ENCODE assay signal across 11 cellular contexts in the genomic region with DNA sequence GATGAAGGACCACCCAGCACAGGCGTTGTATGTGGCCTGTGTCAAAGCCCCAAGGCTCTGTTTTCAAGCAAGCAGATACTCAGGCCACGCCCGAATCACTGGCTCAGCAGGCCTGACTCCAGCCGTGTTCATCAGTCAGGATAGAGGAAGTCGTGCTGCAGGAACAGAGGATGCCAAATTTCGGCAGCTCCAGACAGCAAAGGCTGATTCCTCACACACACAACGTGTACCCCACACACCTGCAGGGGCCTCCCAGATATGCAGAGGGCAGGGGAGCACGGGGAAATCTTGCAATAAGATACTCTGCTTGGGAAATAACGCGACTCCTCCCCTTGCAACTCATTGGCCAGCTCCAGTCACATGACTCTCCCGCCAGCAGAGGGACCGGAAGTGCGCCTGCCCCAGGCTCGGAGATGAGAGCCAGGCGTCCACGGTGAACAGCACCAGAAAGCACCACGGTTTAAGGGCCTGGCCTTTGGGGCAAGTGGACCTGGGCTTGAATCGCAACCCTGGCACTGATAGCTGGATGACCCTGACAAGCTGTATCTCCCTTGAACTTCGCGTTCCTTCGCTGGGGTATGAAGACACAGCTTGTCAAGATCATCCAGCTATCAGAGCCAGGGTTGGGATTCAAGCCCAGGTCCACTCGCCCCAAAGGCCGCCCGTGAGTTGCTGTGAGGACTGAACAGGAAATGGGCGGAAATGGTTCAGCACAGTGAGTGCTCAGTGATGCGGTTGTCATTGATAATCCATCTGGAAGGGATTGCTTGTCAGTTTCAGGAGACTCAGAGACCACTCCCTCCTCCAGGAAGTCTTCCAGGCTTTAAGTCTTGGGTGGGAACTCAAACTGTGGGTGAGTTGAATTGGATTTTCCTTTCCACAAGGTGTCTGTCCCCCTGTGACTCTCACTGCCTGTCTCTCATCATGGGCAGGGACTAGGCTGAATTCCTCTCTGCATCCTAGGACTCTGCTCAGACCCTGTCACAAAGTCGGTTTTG.
A peak's percentile ranks its signal among the peaks of the same experiment; 100 is the strongest.
DNase-seq lines count a peak whose midpoint lies in the region; ATAC-seq, FAIRE-seq and TF ChIP-seq lines count a peak whose summit lies in the region.
"Had no signal": no experiment of that assay in that cellular context is flagged by ENCODE, and none has a peak within 500 bp of the region (broad histone marks: within the 10 kb centered on the region; RNA-seq: fewer than 3 reads in every experiment).

No MANE protein-coding gene starts in this region.

- DNase-seq in GM12892 (ENCODE audit: insufficient read length): peak; percentile 41
- peak; percentile 55 for DNase-seq in NOMO-1 treated with dmso at 0.1 percent for 144 hours (lab: John Stamatoyannopoulos, UW; ENCODE audit: unreplicated experiment)
- DNase-seq in H1 (ENCODE audit: low read depth in 1 of 2, low spot score in 2 of 2): peak in 1 of 2 experiments; percentile 63
- peak; percentile 88 for DNase-seq in mesenteric fat pad (ENCODE audit: low spot score)
- no peak for DNase-seq in uterus
- DNase-seq in NCI-H128 (lab: John Stamatoyannopoulos, UW; ENCODE audit: unreplicated experiment): no peak
- DNase-seq: retina had no signal

- peak overlapping the region; percentile 72; the same call in 1 of the 2 replicates for H2BK15ac ChIP-seq in H1 (ENCODE audit: low read length)

- no peaks in the 10 kb centered on the region for H3K79me1 ChIP-seq in H1 (ENCODE audit: low read depth, low read length)

- H3K27me3 ChIP-seq in H1 (replicated peaks in 1 of 4; ENCODE audit: control insufficient read depth in 3 of 4, extremely low read depth in 1 of 4, insufficient read depth in 3 of 4, low read length in 3 of 4) (no peaks in the 10 kb centered on the region), uterus (no peaks in the 10 kb centered on the region)

- H3K18ac ChIP-seq in H1 (ENCODE audit: extremely low read depth, low read length): no peak overlapping the region; the same call in 1 of the 2 replicates

- H3K4me3 ChIP-seq in H1 (ENCODE audit: extremely low read depth in 1 of 4, insufficient read depth in 2 of 4, low read depth in 3 of 4, low read length in 4 of 4): no peak overlapping the region
- no peak overlapping the region for H3K4me3 ChIP-seq in uterus

- no peak overlapping the region for H3K4ac ChIP-seq in H1 (replicated peaks; ENCODE audit: insufficient read length, low read depth, low read length)

- H3K36me3 ChIP-seq in H1 (ENCODE audit: control insufficient read depth in 2 of 4, insufficient read depth in 4 of 4, low read length in 3 of 4) (no peaks in the 10 kb centered on the region), uterus (no peaks in the 10 kb centered on the region)

- H2AFZ ChIP-seq in H1 (ENCODE audit: low read length): no peak overlapping the region

- no peak overlapping the region for H2BK120ac ChIP-seq in H1 (replicated peaks; ENCODE audit: low read depth, low read length)

- peaks cover 0 to 3% of the 10 kb centered on the region in 2 experiments; a peak in 1 of 4 replicates for H3K9me3 ChIP-seq in H1 (ENCODE audit: insufficient read depth in 2 of 2, low read depth in 1 of 2, low read length in 1 of 2)
- H3K9me3 ChIP-seq in uterus: no peaks in the 10 kb centered on the region

- no peak overlapping the region for H4K5ac ChIP-seq in H1 (ENCODE audit: insufficient read length, low read depth, low read length)

- POLR2A ChIA-PET in H1 (lab: Charles Lee; ENCODE audit: partially characterized antibody): interaction anchor here (1.3 to 1.5 kb wide), 3 partner anchors 9 to 256 kb away, joined by 3 to 4 read pairs (median 4); no protein-coding TSS in a partner anchor

- 85% methylated on average over 27 of the region's 27 CpGs; no CpG with 5 or more reads in 1 of the 2 experiments for WGBS in H1 (ENCODE audit: extremely low coverage in 1 of 2, insufficient coverage in 1 of 2, insufficient read length in 1 of 2, insufficient replicate concordance in 2 of 2, low coverage in 1 of 2, low lambda C conversion rate in 2 of 2, missing lambda C conversion rate in 1 of 2), 2 experiments

- TF ChIP-seq POLR2A in GM12892 (IDR thresholded peaks at IDR 0.05; ENCODE audit: low read depth, low read length) (peak; percentile 69; the same call in 1 of the 2 replicates), H1 (IDR thresholded peaks at IDR 0.05; ENCODE audit: control extremely low read depth in 1 of 2, low read depth in 2 of 2, low read length in 2 of 2) (no peak), uterus (IDR thresholded peaks at IDR 0.05) (no peak)

- CTCF ChIA-PET in H1 (lab: Charles Lee; ENCODE audit: partially characterized antibody): interaction anchor here (0.9 to 3.1 kb wide), 4 partner anchors 15 to 90 kb away, joined by 3 to 13 read pairs (median 3); no protein-coding TSS in a partner anchor

- TF ChIP-seq CTCF in H1 (IDR thresholded peaks at IDR 0.05; ENCODE audit: control extremely low read depth in 1 of 3, insufficient read depth in 1 of 3, low read depth in 1 of 3, low read length in 3 of 3): no peak
- TF ChIP-seq CTCF in uterus (IDR thresholded peaks at IDR 0.05): no peak

- no peaks in the 10 kb centered on the region for H3K23me2 ChIP-seq in H1 (ENCODE audit: low read depth, low read length)

- H3K79me2 ChIP-seq in H1 (ENCODE audit: control insufficient read depth in 1 of 2, insufficient read depth in 2 of 2, low read length in 2 of 2): no peaks in the 10 kb centered on the region

- intact Hi-C loops in uterus (cut with DNase I; ENCODE audit: low total_unique reads): no loop called here

- no peak overlapping the region for H2AK5ac ChIP-seq in H1 (ENCODE audit: low read depth, low read length)

- no peak overlapping the region for H3K23ac ChIP-seq in H1 (ENCODE audit: insufficient read length)

- TF ChIP-seq EP300 in H1 (IDR thresholded peaks at IDR 0.05; ENCODE audit: borderline replicate concordance in 1 of 2, low read depth in 2 of 2, low read length in 2 of 2): no peak

- no peak overlapping the region for H3K9ac ChIP-seq in H1 (replicated peaks in 1 of 4; ENCODE audit: extremely low read depth in 1 of 4, low read depth in 3 of 4, low read length in 3 of 4)

- ATAC-seq in HG02973 (IDR thresholded peaks at IDR 0.05; ENCODE audit: unreplicated experiment) (no peak), HG02623 (IDR thresholded peaks at IDR 0.05; ENCODE audit: unreplicated experiment) (no peak)

- FAIRE-seq in GM12892 (lab: Jason Lieb, UNC) (peak; percentile 82), H1 (lab: Jason Lieb, UNC) (no peak)
- FAIRE-seq: urothelium cell line had no signal

- H3K4me1 ChIP-seq in H1 (replicated peaks in 1 of 4; ENCODE audit: control insufficient read depth in 3 of 4, insufficient read depth in 4 of 4, low read length in 3 of 4) (peaks cover 0 to 7% (median 0%) of the 10 kb centered on the region in 4 experiments; a peak in 2 of 7 replicates), uterus (no peaks in the 10 kb centered on the region)

- no peak overlapping the region; the same call in 1 of the 2 replicates for H2BK5ac ChIP-seq in H1 (ENCODE audit: low read depth, low read length)

- peak overlapping the region; percentile 56 for H4K91ac ChIP-seq in H1 (replicated peaks; ENCODE audit: insufficient read length, low read length)

- no peak overlapping the region for H3K56ac ChIP-seq in H1 (replicated peaks; ENCODE audit: insufficient read length, low read depth, low read length)

- no peak overlapping the region; the same call in 1 of the 2 replicates for H4K8ac ChIP-seq in H1 (ENCODE audit: extremely low read depth, insufficient read depth, low read length)

- H3K27ac ChIP-seq in H1 (ENCODE audit: low read depth, low read length) (no peak overlapping the region), uterus (no peak overlapping the region)
- H3K27ac ChIP-seq: epithelial cell of prostate had no signal

- no peak overlapping the region; a peak in 1 of 4 replicates for H3K4me2 ChIP-seq in H1 (ENCODE audit: insufficient read depth in 1 of 2, low read depth in 2 of 2, low read length in 2 of 2)

- H2BK20ac ChIP-seq in H1 (ENCODE audit: low read length): peak overlapping the region; percentile 34; the same call in 1 of the 2 replicates

- H2BK12ac ChIP-seq in H1 (ENCODE audit: low read depth, low read length): no peak overlapping the region; the same call in 1 of the 2 replicates

- H4K20me1 ChIP-seq in H1 (replicated peaks in 1 of 2; ENCODE audit: control insufficient read depth in 1 of 2, insufficient read depth in 2 of 2, low read length in 2 of 2): no peaks in the 10 kb centered on the region

- TF ChIP-seq RAD21 in H1 (IDR thresholded peaks at IDR 0.05 in 1 of 2, conservative IDR thresholded peaks at IDR 0.05 in 1 of 2; ENCODE audit: low read depth in 2 of 2, low read length in 2 of 2): no peak

- no peak overlapping the region for H3K14ac ChIP-seq in H1 (ENCODE audit: insufficient read length)

TF ChIP-seq in H1, 55 proteins besides CTCF, POLR2A, EP300 and RAD21:
- TF ChIP-seq ATF2 (IDR thresholded peaks at IDR 0.05; ENCODE audit: low read length) (no peak), PHF8 (conservative IDR thresholded peaks at IDR 0.05; ENCODE audit: low read depth, low read length) (no peak), ASH2L (IDR thresholded peaks at IDR 0.05; ENCODE audit: low read length) (no peak), USF2 (IDR thresholded peaks at IDR 0.05; ENCODE audit: low read length) (peak; percentile 79)
- TF ChIP-seq, protein P1, sequence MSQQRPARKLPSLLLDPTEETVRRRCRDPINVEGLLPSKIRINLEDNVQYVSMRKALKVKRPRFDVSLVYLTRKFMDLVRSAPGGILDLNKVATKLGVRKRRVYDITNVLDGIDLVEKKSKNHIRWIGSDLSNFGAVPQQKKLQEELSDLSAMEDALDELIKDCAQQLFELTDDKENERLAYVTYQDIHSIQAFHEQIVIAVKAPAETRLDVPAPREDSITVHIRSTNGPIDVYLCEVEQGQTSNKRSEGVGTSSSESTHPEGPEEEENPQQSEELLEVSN (IDR thresholded peaks at IDR 0.05): 0 out of 2 replicates have a peak, but pooled peaks have one; percentile 28

Comparison
In these comparisons a context has a peak if more than half of its experiments do, and no peak if none do; other contexts are left out.
1. DNase-seq: peak in GM12892 (single experiment), NOMO-1 treated with dmso at 0.1 percent for 144 hours (single experiment) and mesenteric fat pad (single experiment); none in uterus (0 of 2) and NCI-H128 (single experiment).